1 cellular context compared by ENCODE assay signal in the genomic region with DNA sequence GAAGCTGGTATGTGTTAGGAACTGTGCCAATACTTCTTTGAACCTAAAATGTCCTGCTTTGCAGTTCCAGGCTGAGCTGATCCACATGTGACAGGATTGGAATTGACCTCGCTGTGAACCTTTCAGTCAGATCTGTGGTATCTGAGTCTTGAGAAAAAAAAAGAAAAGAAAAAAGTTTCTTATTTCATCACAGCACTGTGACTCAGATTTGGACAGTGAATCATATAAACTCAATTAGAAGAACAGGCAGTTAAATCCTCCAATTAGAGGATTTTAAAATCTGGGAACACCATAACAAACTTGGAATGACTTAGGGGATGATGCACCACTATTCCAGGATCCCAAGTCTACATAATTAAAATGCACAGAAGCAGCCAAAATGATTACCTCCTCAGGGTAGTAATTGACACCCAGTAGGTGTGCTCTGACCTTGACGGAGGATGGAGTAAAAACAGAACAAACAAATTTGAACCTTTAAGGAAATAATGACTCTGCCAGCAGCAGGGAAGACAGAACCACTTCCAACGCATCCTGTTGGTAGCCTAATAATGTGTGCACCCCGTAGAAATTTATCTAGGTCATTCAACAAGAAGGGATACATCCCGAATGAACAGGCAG.
TF ChIP-seq lines count a peak whose summit lies in the region.

No MANE protein-coding gene starts in this region.

TF ChIP-seq in GM12878, 131 proteins besides CTCF, POLR2A, EP300 and RAD21 (continued from another document):
- TF ChIP-seq, protein P1, sequence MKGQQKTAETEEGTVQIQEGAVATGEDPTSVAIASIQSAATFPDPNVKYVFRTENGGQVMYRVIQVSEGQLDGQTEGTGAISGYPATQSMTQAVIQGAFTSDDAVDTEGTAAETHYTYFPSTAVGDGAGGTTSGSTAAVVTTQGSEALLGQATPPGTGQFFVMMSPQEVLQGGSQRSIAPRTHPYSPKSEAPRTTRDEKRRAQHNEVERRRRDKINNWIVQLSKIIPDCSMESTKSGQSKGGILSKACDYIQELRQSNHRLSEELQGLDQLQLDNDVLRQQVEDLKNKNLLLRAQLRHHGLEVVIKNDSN (IDR thresholded peaks at IDR 0.05; ENCODE audit: borderline replicate concordance, extremely low read length, insufficient read depth, low read depth, low read length), result no peak
- TF ChIP-seq RUNX3 (IDR thresholded peaks at IDR 0.05; ENCODE audit: low read length) (peak; percentile 15; the same call in 1 of the 2 replicates), NBN (IDR thresholded peaks at IDR 0.05) (no peak), NFIC (IDR thresholded peaks at IDR 0.05; ENCODE audit: low read depth, low read length) (peak; percentile 64; the same call in 1 of the 2 replicates), NRF1 (conservative IDR thresholded peaks at IDR 0.05; ENCODE audit: low read depth, low read length) (no peak), ATF7 (IDR thresholded peaks at IDR 0.05; ENCODE audit: low read depth) (no peak), RB1 (IDR thresholded peaks at IDR 0.05; ENCODE audit: borderline replicate concordance) (no peak), STAT1 (conservative IDR thresholded peaks at IDR 0.05) (no peak)
- TF ChIP-seq, protein P2, sequence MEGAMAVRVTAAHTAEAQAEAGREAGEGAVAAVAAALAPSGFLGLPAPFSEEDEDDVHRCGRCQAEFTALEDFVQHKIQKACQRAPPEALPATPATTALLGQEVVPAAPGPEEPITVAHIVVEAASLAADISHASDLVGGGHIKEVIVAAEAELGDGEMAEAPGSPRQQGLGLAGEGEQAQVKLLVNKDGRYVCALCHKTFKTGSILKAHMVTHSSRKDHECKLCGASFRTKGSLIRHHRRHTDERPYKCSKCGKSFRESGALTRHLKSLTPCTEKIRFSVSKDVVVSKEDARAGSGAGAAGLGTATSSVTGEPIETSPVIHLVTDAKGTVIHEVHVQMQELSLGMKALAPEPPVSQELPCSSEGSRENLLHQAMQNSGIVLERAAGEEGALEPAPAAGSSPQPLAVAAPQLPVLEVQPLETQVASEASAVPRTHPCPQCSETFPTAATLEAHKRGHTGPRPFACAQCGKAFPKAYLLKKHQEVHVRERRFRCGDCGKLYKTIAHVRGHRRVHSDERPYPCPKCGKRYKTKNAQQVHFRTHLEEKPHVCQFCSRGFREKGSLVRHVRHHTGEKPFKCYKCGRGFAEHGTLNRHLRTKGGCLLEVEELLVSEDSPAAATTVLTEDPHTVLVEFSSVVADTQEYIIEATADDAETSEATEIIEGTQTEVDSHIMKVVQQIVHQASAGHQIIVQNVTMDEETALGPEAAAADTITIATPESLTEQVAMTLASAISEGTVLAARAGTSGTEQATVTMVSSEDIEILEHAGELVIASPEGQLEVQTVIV (IDR thresholded peaks at IDR 0.05; ENCODE audit: borderline replicate concordance, partially characterized antibody), result no peak
- TF ChIP-seq, protein P3, sequence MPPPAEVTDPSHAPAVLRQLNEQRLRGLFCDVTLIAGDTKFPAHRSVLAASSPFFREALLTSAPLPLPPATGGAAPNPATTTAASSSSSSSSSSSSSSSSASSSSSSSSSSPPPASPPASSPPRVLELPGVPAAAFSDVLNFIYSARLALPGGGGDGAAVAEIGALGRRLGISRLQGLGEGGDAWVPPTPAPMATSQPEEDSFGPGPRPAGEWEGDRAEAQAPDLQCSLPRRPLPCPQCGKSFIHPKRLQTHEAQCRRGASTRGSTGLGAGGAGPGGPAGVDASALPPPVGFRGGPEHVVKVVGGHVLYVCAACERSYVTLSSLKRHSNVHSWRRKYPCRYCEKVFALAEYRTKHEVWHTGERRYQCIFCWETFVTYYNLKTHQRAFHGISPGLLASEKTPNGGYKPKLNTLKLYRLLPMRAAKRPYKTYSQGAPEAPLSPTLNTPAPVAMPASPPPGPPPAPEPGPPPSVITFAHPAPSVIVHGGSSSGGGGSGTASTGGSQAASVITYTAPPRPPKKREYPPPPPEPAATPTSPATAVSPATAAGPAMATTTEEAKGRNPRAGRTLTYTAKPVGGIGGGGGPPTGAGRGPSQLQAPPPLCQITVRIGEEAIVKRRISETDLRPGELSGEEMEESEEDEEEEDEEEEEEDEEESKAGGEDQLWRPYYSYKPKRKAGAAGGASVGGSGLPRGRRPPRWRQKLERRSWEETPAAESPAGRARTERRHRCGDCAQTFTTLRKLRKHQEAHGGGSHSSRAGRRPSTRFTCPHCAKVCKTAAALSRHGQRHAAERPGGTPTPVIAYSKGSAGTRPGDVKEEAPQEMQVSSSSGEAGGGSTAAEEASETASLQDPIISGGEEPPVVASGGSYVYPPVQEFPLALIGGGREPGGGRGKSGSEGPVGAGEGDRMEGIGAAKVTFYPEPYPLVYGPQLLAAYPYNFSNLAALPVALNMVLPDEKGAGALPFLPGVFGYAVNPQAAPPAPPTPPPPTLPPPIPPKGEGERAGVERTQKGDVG (CRISPR knock-in tag; IDR thresholded peaks at IDR 0.05), result no peak
- TF ChIP-seq, protein P4, sequence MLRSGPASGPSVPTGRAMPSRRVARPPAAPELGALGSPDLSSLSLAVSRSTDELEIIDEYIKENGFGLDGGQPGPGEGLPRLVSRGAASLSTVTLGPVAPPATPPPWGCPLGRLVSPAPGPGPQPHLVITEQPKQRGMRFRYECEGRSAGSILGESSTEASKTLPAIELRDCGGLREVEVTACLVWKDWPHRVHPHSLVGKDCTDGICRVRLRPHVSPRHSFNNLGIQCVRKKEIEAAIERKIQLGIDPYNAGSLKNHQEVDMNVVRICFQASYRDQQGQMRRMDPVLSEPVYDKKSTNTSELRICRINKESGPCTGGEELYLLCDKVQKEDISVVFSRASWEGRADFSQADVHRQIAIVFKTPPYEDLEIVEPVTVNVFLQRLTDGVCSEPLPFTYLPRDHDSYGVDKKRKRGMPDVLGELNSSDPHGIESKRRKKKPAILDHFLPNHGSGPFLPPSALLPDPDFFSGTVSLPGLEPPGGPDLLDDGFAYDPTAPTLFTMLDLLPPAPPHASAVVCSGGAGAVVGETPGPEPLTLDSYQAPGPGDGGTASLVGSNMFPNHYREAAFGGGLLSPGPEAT (IDR thresholded peaks at IDR 0.05; ENCODE audit: low read depth), result no peak
- TF ChIP-seq, protein P5, sequence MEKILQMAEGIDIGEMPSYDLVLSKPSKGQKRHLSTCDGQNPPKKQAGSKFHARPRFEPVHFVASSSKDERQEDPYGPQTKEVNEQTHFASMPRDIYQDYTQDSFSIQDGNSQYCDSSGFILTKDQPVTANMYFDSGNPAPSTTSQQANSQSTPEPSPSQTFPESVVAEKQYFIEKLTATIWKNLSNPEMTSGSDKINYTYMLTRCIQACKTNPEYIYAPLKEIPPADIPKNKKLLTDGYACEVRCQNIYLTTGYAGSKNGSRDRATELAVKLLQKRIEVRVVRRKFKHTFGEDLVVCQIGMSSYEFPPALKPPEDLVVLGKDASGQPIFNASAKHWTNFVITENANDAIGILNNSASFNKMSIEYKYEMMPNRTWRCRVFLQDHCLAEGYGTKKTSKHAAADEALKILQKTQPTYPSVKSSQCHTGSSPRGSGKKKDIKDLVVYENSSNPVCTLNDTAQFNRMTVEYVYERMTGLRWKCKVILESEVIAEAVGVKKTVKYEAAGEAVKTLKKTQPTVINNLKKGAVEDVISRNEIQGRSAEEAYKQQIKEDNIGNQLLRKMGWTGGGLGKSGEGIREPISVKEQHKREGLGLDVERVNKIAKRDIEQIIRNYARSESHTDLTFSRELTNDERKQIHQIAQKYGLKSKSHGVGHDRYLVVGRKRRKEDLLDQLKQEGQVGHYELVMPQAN (conservative IDR thresholded peaks at IDR 0.05), result no peak
